In the genomic region with DNA sequence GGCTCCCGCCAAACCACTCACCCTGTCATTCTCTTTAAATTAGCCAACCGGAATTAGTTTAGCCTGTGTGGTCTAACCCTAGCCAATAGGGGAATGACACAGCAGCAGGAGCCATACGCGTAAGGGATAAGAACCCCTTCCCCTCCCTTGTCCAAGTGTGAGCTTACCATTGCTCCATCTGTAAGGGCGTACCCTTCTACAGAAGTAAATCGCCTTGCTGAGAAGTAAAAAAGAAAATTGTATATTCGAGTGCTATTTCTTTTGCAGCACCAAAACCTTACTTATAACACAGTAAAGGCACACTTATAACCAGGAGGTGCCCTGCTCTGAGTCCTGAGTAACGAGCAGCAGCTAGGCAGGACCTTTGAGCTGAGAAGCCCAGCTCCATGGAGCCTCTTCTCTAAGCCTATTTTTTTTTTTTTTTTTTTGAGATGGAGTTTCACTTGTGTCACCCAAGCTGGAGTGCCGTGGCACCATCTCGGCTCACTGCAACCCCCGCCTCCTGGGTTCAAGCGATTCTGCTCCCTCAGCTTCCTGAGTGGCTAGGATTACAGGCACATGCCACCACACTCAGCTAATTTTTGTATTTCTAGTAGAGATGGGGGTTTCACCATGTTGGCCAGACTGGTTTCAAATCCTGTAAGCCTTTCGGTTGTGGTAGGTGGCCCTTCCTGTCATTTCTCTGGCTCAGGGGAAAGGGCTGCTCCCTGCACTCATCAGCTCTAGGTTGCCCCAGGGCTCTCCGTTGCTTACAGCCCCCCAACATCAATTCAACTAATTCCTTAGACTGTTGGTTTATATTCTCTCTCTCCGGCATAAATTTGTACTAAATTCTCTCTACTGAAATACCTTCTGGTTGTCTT, we compare ENCODE assay signal across 10 cellular contexts.
"Had no signal": no experiment of that assay in that cellular context is flagged by ENCODE, and none has a peak within 500 bp of the region (broad histone marks: within the 10 kb centered on the region; RNA-seq: fewer than 3 reads in every experiment).

No MANE protein-coding gene starts in this region.

- H3K4me1 Mint-ChIP-seq: GM23338, IgD-negative memory B cell had no signal

- H3K9me3 ChIP-seq: HAP-1 had no signal

- H3K27me3 Mint-ChIP-seq: IgD-negative memory B cell had no signal

- FAIRE-seq: H1, H54, HepG2 had no signal

- H3K4me3 Mint-ChIP-seq: GM23338, HFFc6, IgD-negative memory B cell had no signal

- H3K27ac ChIP-seq: HL-60 had no signal

- H3K4me2 ChIP-seq: GM23338 had no signal

- H2AFZ ChIP-seq: GM23338 had no signal

- ATAC-seq: GM23338, HCT116, HepG2 had no signal

- DNase-seq: HFFc6, KG1 had no signal

- H3K27ac Mint-ChIP-seq: GM23338, HFFc6 had no signal

- H3K4me3 ChIP-seq: GM23338, HAP-1 had no signal

- H3K4me1 ChIP-seq: HAP-1 had no signal
